Comparison of ENCODE assay signal across 8 cellular contexts in the genomic region with DNA sequence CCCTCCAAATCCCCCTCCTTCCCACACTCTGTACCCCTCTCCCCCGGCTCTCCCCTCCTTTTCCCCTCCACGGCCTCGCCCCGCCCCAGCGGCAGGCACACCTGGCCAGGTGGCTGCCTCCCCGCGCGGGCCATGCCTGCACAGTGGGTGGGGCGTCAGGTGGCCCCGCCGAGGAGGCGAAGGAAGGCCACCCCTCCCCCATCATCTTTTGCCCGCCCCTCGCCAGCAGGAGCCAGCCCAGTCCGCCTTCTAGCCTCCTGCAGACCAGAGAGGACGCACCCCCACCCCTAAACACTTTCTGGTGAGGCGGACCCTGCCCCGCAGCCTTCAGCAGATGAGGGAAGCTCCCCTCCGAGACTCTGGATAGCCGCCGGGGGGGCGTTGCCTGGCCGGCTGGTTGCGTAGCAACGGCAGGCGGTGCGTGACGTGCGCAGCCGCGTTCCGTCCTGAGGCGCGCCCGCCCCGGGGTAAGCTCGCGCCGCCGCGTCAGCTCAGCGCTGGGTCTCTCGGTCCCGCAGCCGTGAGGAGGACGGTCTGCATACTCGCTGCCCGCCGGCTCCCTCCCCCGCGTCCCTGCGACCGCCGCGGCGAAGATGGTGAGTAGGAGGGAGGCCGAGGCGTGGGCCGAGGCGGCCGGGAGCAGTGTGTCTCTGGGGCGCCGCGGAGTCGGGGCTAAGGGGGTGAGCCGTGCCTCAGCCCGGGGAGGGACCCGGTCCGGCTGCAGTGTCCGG. TPM values are rescaled to one million over a fixed set of nuclear protein-coding genes. Genes with fewer than 3 reads are reported as not detected.
DNase-seq lines count a peak whose midpoint lies in the region; ATAC-seq and TF ChIP-seq lines count a peak whose summit lies in the region.

DSTN (plus strand) TSS at position 460 of the 731 bp plus-strand sequence; CDS start at position 594, 134 bp downstream.

- H3K9me3 Mint-ChIP-seq in immature natural killer cell = no peaks in the 10 kb centered on the region

- peaks cover 29 to 40% of the 10 kb centered on the region in 2 donors for H3K4me1 Mint-ChIP-seq in immature natural killer cell

- peaks cover 0 to 7% (median 0%) of the 10 kb centered on the region in 8 donors for H3K9me3 ChIP-seq in spleen

- peak within 1 kb of the TSS; percentile 95 to 98 (median 96) for H3K27ac Mint-ChIP-seq in immature natural killer cell

- TF ChIP-seq POLR2A in spleen (IDR thresholded peaks at IDR 0.05) = peak in 1 of 3 donors; percentile 77

- peaks cover 0 to 8% (median 0%) of the 10 kb centered on the region in 3 donors for H3K36me3 Mint-ChIP-seq in immature natural killer cell

- H3K4me1 ChIP-seq in spleen = peaks cover 8 to 59% (median 28%) of the 10 kb centered on the region in 6 donors

- H3K36me3 ChIP-seq in spleen = no peaks in the 10 kb centered on the region

- H3K4me3 ChIP-seq in AG09309 (ENCODE audit: control insufficient read depth, low read depth, low read length) (peak within 1 kb of the TSS; percentile 88), spleen (peak within 1 kb of the TSS; percentile 86 to 100 (median 97))

- TF ChIP-seq CTCF in AG09309 (IDR thresholded peaks at IDR 0.05; ENCODE audit: control insufficient read depth, insufficient read depth, low read depth, low read length, missing control alignments) = no peak
- no peak for TF ChIP-seq CTCF in spleen (IDR thresholded peaks at IDR 0.05 in 8 of 11, conservative IDR thresholded peaks at IDR 0.05 in 3 of 11)

- H3K4me3 Mint-ChIP-seq in immature natural killer cell = peak within 1 kb of the TSS; percentile 92 to 97 (median 94)

- DNase-seq in AG09309 (ENCODE audit: low read depth) = peak; percentile 72
- peak; percentile 94 for DNase-seq in NCI-H226
- peak; percentile 56 to 79 (median 66) for DNase-seq in activated CD4-positive, CD25-positive, alpha-beta regulatory T cell (lab: John Stamatoyannopoulos, UW)
- DNase-seq in caudate nucleus (lab: John Stamatoyannopoulos, UW) = peak; percentile 14 to 92 (median 81)
- peak; percentile 91 to 92 (median 91) for DNase-seq in immature natural killer cell
- peak; percentile 98 for DNase-seq in spleen

- peak within 1 kb of the TSS; percentile 89 for H3K27ac ChIP-seq in caudate nucleus (ENCODE audit: low read depth, low read length)
- H3K27ac ChIP-seq in spleen = peak within 1 kb of the TSS; percentile 64 to 97 (median 94)

- H3K27me3 Mint-ChIP-seq in immature natural killer cell (ENCODE audit: low read depth in 3 of 3) = peaks cover 8 to 21% (median 9%) of the 10 kb centered on the region in 3 donors

- intact Hi-C loops in spleen (cut with DNase I; ENCODE audit: low total_unique reads) = no loop called here

- WGBS in spleen, 5 donors = 1 to 3% (median 1%) methylated on average over 11 to 70 of the region's 70 CpGs

- ATAC-seq in GM18909 (IDR thresholded peaks at IDR 0.05; ENCODE audit: poor library complexity, unreplicated experiment) = peak; percentile 92
- ATAC-seq in HG03159 (IDR thresholded peaks at IDR 0.05; ENCODE audit: unreplicated experiment) = peak; percentile 82

- H3K27me3 ChIP-seq in spleen (replicated peaks in 1 of 7) = peaks cover 0 to 15% (median 0%) of the 10 kb centered on the region in 7 donors

RNA-seq across cellular contexts. Expression of gene DSTN, which starts in this region (rescaled TPM):
- polyA plus RNA-seq in immature natural killer cell (100 to 1,000 TPM; 157 to 226 (median 225) TPM), spleen (100 to 1,000 TPM in 2 of 3 donors, 10 to 100 TPM in 1; 65.8 to 157 (median 107) TPM)
- total RNA-seq in spleen = 100 to 1,000 TPM in 3 of 7 donors, 10 to 100 TPM in 4; 62.0 to 122 (median 93.6) TPM

Comparison
In these comparisons a context has a peak if more than half of its experiments do, and no peak if none do; other contexts are left out.
1. Peak in every context shown above with its lines: DNase-seq, ATAC-seq, H3K4me3 ChIP-seq and H3K27ac ChIP-seq.